In the genomic region with DNA sequence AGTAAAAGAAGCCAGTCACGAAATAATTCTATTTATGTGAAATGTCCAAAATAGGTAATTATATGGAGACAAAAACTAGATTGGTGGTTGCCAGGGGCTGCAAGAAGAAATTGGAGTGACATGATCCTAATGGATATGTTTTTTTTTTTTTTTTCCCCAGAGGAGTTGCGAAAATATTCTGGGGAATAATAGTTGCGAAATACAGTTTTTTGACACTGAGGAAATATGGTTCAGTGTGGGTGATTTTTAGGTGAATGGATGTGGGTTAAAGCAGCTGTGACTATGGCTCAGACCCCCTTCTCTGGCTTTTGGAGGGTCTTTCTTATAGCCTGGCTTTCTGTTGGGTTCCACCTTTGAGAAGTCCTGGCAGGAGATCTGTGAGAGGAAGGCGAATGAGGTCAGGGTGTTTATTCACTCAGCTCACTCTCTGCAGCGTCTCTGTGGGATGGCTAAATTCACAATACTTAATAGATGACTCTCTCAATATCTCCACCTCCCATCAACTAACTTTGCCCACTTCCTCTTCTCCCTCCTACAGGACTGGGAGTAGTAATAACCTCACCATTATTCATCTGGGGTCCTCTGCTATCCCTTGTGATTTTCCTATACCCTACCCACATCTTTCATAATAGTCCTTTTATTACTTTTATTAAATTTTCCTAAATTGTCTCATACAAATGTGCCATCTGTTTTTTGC, we compare ENCODE assay signal across 26 cellular contexts. TPM values are rescaled to one million over a fixed set of nuclear protein-coding genes. Genes with fewer than 3 reads are reported as not detected.
DNase-seq lines count a peak whose midpoint lies in the region; ATAC-seq, FAIRE-seq and TF ChIP-seq lines count a peak whose summit lies in the region.
"Had no signal": no experiment of that assay in that cellular context is flagged by ENCODE, and none has a peak within 500 bp of the region (broad histone marks: within the 10 kb centered on the region; RNA-seq: fewer than 3 reads in every experiment).

No MANE protein-coding gene starts in this region.

- peaks cover 26% of the 10 kb centered on the region for H3K4me1 ChIP-seq in GM23248 (ENCODE audit: insufficient read depth)
- H3K4me1 ChIP-seq in RWPE2 (ENCODE audit: insufficient read depth, poor library complexity, severe bottlenecking), result no peaks in the 10 kb centered on the region
- peaks cover 0 to 3% (median 0%) of the 10 kb centered on the region in 3 donors for H3K4me1 ChIP-seq in pancreas
- H3K4me1 ChIP-seq: A549, BLaER1, suprapubic skin had no signal

- peaks cover 22% of the 10 kb centered on the region for H3F3A ChIP-seq in GM23248 (ENCODE audit: insufficient read depth)

- FAIRE-seq in pancreas (lab: Jason Lieb, UNC), result no peak
- FAIRE-seq: urothelium cell line had no signal

- H3K27ac ChIP-seq in GM23248 (peak overlapping the region; percentile 42), RWPE2 (ENCODE audit: poor library complexity, severe bottlenecking) (no peak overlapping the region), pancreas (no peak overlapping the region)
- H3K27ac ChIP-seq: A549, BLaER1, skin epidermis, suprapubic skin had no signal

- H4K20me1 ChIP-seq in GM23248 (ENCODE audit: insufficient read depth), result no peaks in the 10 kb centered on the region
- H4K20me1 ChIP-seq: BLaER1 had no signal

- intact Hi-C loops in pancreas (cut with DNase I), result no loop called here

- in situ Hi-C loops in GM23248 (cut with MboI), result loop anchor here (25.0 kb wide), 1 partner anchor 265 kb away; the partner anchor contains the start of gene ZCCHC18

- peak overlapping the region; percentile 26 for H3K4me2 ChIP-seq in GM23248 (ENCODE audit: unreplicated experiment)
- H3K4me2 ChIP-seq: A549, BLaER1 had no signal

- peak; percentile 15 for DNase-seq in AG20443 (ENCODE audit: low spot score)
- DNase-seq in GM23248, result peak; percentile 72
- no peak for DNase-seq in RWPE2 (ENCODE audit: low spot score)
- peak; percentile 7 for DNase-seq in fibroblast of pulmonary artery (ENCODE audit: low read depth)
- DNase-seq in effector CD8-positive, alpha-beta T cell (lab: John Stamatoyannopoulos, UW), result no peak
- DNase-seq in CD1c-positive myeloid dendritic cell (ENCODE audit: extremely low spot score), result no peak
- DNase-seq in pancreas, result no peak
- DNase-seq: activated B cell treated with CpG ODN at 0.5 μM for 24 hours; activated naive CD4-positive, alpha-beta T cell treated with anti-CD3 and anti-CD28 coated beads, Interleukin-2, amount 50 U/mL, for 16 hours; aorta; central memory CD4-positive, alpha-beta T cell; dermis blood vessel endothelial cell; Karpas-422; naive B cell; NCI-H1694 treated with DMSO at 0.1 percent for 48 hours; NCI-H2171 treated with DMSO at 0.1 percent for 48 hours; NCI-H69; SW 1271 had no signal

- H3K4me3 ChIP-seq in GM23248 (peak overlapping the region; percentile 26; the same call in 1 of the 2 replicates), RWPE2 (ENCODE audit: severe bottlenecking) (no peak overlapping the region), fibroblast of pulmonary artery (replicated peaks; ENCODE audit: low read depth, low read length) (no peak overlapping the region), pancreas (no peak overlapping the region)
- H3K4me3 ChIP-seq: A549, BLaER1, skin epidermis, suprapubic skin had no signal

- no peak for TF ChIP-seq CTCF in RWPE2 (IDR thresholded peaks at IDR 0.05; ENCODE audit: poor library complexity, severe bottlenecking)
- no peak for TF ChIP-seq CTCF in fibroblast of pulmonary artery (IDR thresholded peaks at IDR 0.05; ENCODE audit: low read length, missing control alignments)
- no peak for TF ChIP-seq CTCF in pancreas (IDR thresholded peaks at IDR 0.05)

- 48 to 61% methylated on average over 5 of the region's 5 CpGs for WGBS in GM23248 (ENCODE audit: low coverage in 1 of 2, low lambda C conversion rate in 2 of 2, missing lambda C conversion rate in 2 of 2), 2 experiments
- 54 to 63% methylated on average over 5 of the region's 5 CpGs for WGBS in pancreas, 2 donors

- 0 out of 3 replicates have a peak, but pooled peaks have one; percentile 45 for ATAC-seq in RWPE2 (ENCODE audit: low read depth)
- no peak for ATAC-seq in pancreas
- no peak for ATAC-seq in GM18907 (IDR thresholded peaks at IDR 0.05; ENCODE audit: unreplicated experiment)
- ATAC-seq: A549; left lobe of liver; stimulated activated memory B cell treated with anti-CD40 and anti-IgM and Interleukin-4, amounts not matched to agents 10 μg/mL and 1 μg/mL and 100 μg/mL, for 72 hours had no signal

- no peak overlapping the region for H2AFZ ChIP-seq in GM23248

- no peaks in the 10 kb centered on the region for H3K79me2 ChIP-seq in GM23248 (ENCODE audit: insufficient read depth)

- no peaks in the 10 kb centered on the region for H3K9me3 ChIP-seq in GM23248 (ENCODE audit: low read depth)
- H3K9me3 ChIP-seq in RWPE2 (ENCODE audit: severe bottlenecking), result no peaks in the 10 kb centered on the region
- H3K9me3 ChIP-seq in pancreas, result no peaks in the 10 kb centered on the region
- H3K9me3 ChIP-seq: BLaER1, suprapubic skin had no signal

- no peaks in the 10 kb centered on the region for H3K9me2 ChIP-seq in GM23248 (ENCODE audit: insufficient read depth)

- H3K27me3 ChIP-seq in GM23248 (replicated peaks; ENCODE audit: insufficient read depth) (no peaks in the 10 kb centered on the region), RWPE2 (ENCODE audit: insufficient read depth, poor library complexity, severe bottlenecking) (no peaks in the 10 kb centered on the region), pancreas (peaks cover 0 to 16% (median 0%) of the 10 kb centered on the region in 4 donors)
- H3K27me3 ChIP-seq: BLaER1, suprapubic skin had no signal

- H3K36me3 ChIP-seq in GM23248 (ENCODE audit: low read depth) (no peaks in the 10 kb centered on the region), RWPE2 (ENCODE audit: low read depth) (no peaks in the 10 kb centered on the region), pancreas (no peaks in the 10 kb centered on the region)
- H3K36me3 ChIP-seq: BLaER1, suprapubic skin had no signal

- H3K9ac ChIP-seq in GM23248, result no peak overlapping the region
- H3K9ac ChIP-seq: BLaER1 had no signal

RNA-seq across cellular contexts. Expression of gene RAB9B, which starts 15.3 kb away (rescaled TPM):
- 0.89 and 1.5 TPM in 2 replicates for total RNA-seq in GM23248 (2014; rRNA removed; shearing (Covaris generic))
- polyA plus RNA-seq in GM23248 (2016; fragmentation: Nextera tagmentation; extraction: Ambion mirVana), result 0.80 and 0.81 TPM in 2 replicates
- 1 to 10 TPM in 1 of 6 donors, under 1 TPM in 5; 0.38 to 1.1 (median 0.80) TPM for total RNA-seq in pancreas
- 1 to 10 TPM in 1 of 2 donors, under 1 TPM in 1; 0.49 to 2.3 TPM for polyA plus RNA-seq in pancreas
- total RNA-seq: left lobe of liver had no signal

Comparison
In these comparisons a context has a peak if more than half of its experiments do, and no peak if none do; other contexts are left out.
1. DNase-seq: peak in AG20443 (single experiment), GM23248 (single experiment) and fibroblast of pulmonary artery (single experiment); none in RWPE2 (single experiment), effector CD8-positive, alpha-beta T cell (single experiment), CD1c-positive myeloid dendritic cell (single experiment) and pancreas (0 of 6).